In the genomic region with DNA sequence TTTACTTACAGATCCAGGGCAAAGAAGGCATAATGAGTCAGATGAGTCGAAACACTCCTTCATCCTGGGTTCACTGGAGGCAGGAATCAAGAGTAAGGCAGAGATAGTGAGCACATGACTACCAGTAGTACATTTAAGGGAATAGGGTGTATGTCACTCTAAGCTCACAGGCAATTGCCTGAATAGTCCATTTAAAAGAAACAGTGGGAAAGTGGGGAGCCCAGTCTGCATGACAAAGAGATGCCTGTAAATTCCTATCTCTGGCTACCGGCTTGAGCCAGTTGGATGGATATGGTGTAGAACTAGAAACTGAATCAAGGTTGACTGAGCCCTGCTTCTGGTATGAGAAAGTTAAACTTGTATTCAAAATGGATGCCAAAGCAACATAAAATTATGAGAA, we compare ENCODE assay signal across 20 cellular contexts.
"Had no signal": no experiment of that assay in that cellular context is flagged by ENCODE, and none has a peak within 500 bp of the region (broad histone marks: within the 10 kb centered on the region; RNA-seq: fewer than 3 reads in every experiment).

No MANE protein-coding gene starts in this region.

- H3K27me3 ChIP-seq: ascending aorta, heart right ventricle, right atrium auricular region, tibial artery had no signal

- H3K4me3 Mint-ChIP-seq: activated naive CD4-positive, alpha-beta T cell treated with anti-CD3 and anti-CD28 coated beads, Interleukin-2, amount 10 ng/mL, durations not matched to agents 7 days and 5 days; dendritic cell treated with granulocyte-macrophage colony-stimulating factor and Interleukin-4, amounts not matched to agents 40 ng/mL and 50 ng/mL, for 4 days; effector memory CD8-positive, alpha-beta T cell; naive thymus-derived CD8-positive, alpha-beta T cell; T-cell had no signal

- H3K4me3 ChIP-seq: ascending aorta, heart right ventricle, left ventricle myocardium inferior, right atrium auricular region, tibial artery had no signal

- ATAC-seq: effector memory CD8-positive, alpha-beta T cell; heart right ventricle; naive thymus-derived CD8-positive, alpha-beta T cell; T-cell had no signal

- H3K4me1 ChIP-seq: ascending aorta, heart right ventricle, left ventricle myocardium inferior, right atrium auricular region, tibial artery had no signal

- H3K27ac ChIP-seq: ascending aorta, epithelial cell of prostate, heart right ventricle, left ventricle myocardium inferior, right atrium auricular region, tibial artery had no signal

- H3K36me3 Mint-ChIP-seq: activated naive CD4-positive, alpha-beta T cell treated with anti-CD3 and anti-CD28 coated beads, Interleukin-2, amount 10 ng/mL, durations not matched to agents 7 days and 5 days; naive thymus-derived CD8-positive, alpha-beta T cell; T-cell had no signal

- H3K9ac ChIP-seq: SK-N-SH had no signal

- H3K4me1 Mint-ChIP-seq: activated naive CD4-positive, alpha-beta T cell treated with anti-CD3 and anti-CD28 coated beads, Interleukin-2, amount 10 ng/mL, durations not matched to agents 7 days and 5 days; naive thymus-derived CD8-positive, alpha-beta T cell; T-cell had no signal

- H3K9me3 ChIP-seq: ascending aorta, right atrium auricular region, SK-N-SH, tibial artery had no signal

- H3K27ac Mint-ChIP-seq: activated naive CD4-positive, alpha-beta T cell treated with anti-CD3 and anti-CD28 coated beads, Interleukin-2, amount 10 ng/mL, durations not matched to agents 7 days and 5 days; activated T-helper 2 cell treated with anti-CD3 and anti-CD28 coated beads, Interferon-gamma antibody, Interleukin-2, Interleukin-4, amounts not matched to agents 10 μg/mL and 5 μg/mL and 100 μg/mL, durations not matched to agents 14 hours and 24 hours and 36 hours; dendritic cell treated with granulocyte-macrophage colony-stimulating factor and Interleukin-4, amounts not matched to agents 40 ng/mL and 50 ng/mL, for 4 days; effector memory CD8-positive, alpha-beta T cell; naive thymus-derived CD8-positive, alpha-beta T cell; progenitor cell of endocrine pancreas; T-cell had no signal

- H3K36me3 ChIP-seq: ascending aorta, heart right ventricle, left ventricle myocardium inferior, right atrium auricular region, tibial artery had no signal

- DNase-seq: activated CD4-positive, alpha-beta T cell treated with anti-CD3 and anti-CD28 coated beads, Interleukin-2, amount 50 U/mL, for 4 hours; activated CD4-positive, CD25-positive, alpha-beta regulatory T cell treated with anti-CD3 and anti-CD28 coated beads, Interleukin-2, amount 50 U/mL, for 72 hours; activated naive CD4-positive, alpha-beta T cell treated with anti-CD3 and anti-CD28 coated beads, Interleukin-2, amount 10 ng/mL, durations not matched to agents 7 days and 5 days; effector memory CD8-positive, alpha-beta T cell; heart right ventricle; left ventricle myocardium inferior; naive thymus-derived CD8-positive, alpha-beta T cell; nucleus accumbens; SK-N-SH; stimulated activated CD4-positive, alpha-beta T cell treated with anti-CD3 and anti-CD28 coated beads, Interleukin-2, amount 100 ng/mL, for 48 hours; stimulated activated naive CD4-positive, alpha-beta T cell; T-cell; T-helper 9 cell; tibial artery had no signal

- H3K27me3 Mint-ChIP-seq: activated naive CD4-positive, alpha-beta T cell treated with anti-CD3 and anti-CD28 coated beads, Interleukin-2, amount 10 ng/mL, durations not matched to agents 7 days and 5 days; dendritic cell treated with granulocyte-macrophage colony-stimulating factor and Interleukin-4, amounts not matched to agents 40 ng/mL and 50 ng/mL, for 4 days; effector memory CD8-positive, alpha-beta T cell; naive thymus-derived CD8-positive, alpha-beta T cell; progenitor cell of endocrine pancreas; T-cell had no signal
